ENCODE assay signal across 8 cellular contexts in genomic region chr1:180501865-180502360, GRCh38. TPM values are rescaled to one million over a fixed set of nuclear protein-coding genes. Genes with fewer than 3 reads are reported as not detected.
DNase-seq lines count a peak whose midpoint lies in the region; ATAC-seq and TF ChIP-seq lines count a peak whose summit lies in the region.

No MANE protein-coding gene starts in this region.

- H3K36me3 ChIP-seq in colonic mucosa: no peaks in the 10 kb centered on the region

- DNase-seq in CD14-positive monocyte (ENCODE audit: low spot score) (no peak), NCI-H526 treated with DMSO at 0.1 percent for 48 hours (lab: John Stamatoyannopoulos, UW) (peak; percentile 98), colonic mucosa (no peak), natural killer cell (no peak), omental fat pad (ENCODE audit: low spot score) (no peak), head of caudate nucleus (no peak)

- peak overlapping the region; percentile 85 to 94 (median 91) for H3K27ac Mint-ChIP-seq in CD14-positive monocyte
- H3K27ac Mint-ChIP-seq in natural killer cell: peak overlapping the region; percentile 84 to 91

- H3K4me3 Mint-ChIP-seq in CD14-positive monocyte (peak overlapping the region; percentile 99 to 100), natural killer cell (peak overlapping the region; percentile 94)

- intact Hi-C loops in CD14-positive monocyte (cut with micrococcal nuclease): no loop called here
- intact Hi-C loops in colonic mucosa (cut with DNase I): no loop called here
- intact Hi-C loops in natural killer cell (cut with micrococcal nuclease): loop anchor here (1.0 to 5.0 kb wide), 3 partner anchors 20 to 585 kb away; partner anchors contain the start of gene IER5
- intact Hi-C loops in head of caudate nucleus (cut with DNase I): loop anchor here (10.0 kb wide), 2 partner anchors 523 to 663 kb away; partner anchors contain the start of gene STX6

- H3K4me1 ChIP-seq in colonic mucosa: peaks cover 3% of the 10 kb centered on the region

- no peaks in the 10 kb centered on the region for H3K27me3 ChIP-seq in colonic mucosa

- H3K9ac ChIP-seq in colonic mucosa (ENCODE audit: low read depth in 2 of 2, low read length in 2 of 2): peak overlapping the region; percentile 90 to 98

- peak; percentile 46 for ATAC-seq in GM18907 (IDR thresholded peaks at IDR 0.05; ENCODE audit: unreplicated experiment)
- ATAC-seq in HG03135 (IDR thresholded peaks at IDR 0.05; ENCODE audit: unreplicated experiment): peak; percentile 39
- ATAC-seq in natural killer cell: peak; percentile 21 to 24 (median 21)
- ATAC-seq in omental fat pad (ENCODE audit: low FRiP score): no peak

- H3K27me3 Mint-ChIP-seq in CD14-positive monocyte (ENCODE audit: low read depth in 3 of 3) (peaks cover 0 to 2% (median 0%) of the 10 kb centered on the region in 3 donors), natural killer cell (ENCODE audit: low read depth in 2 of 2) (peaks cover 0 to 4% of the 10 kb centered on the region in 2 donors)

- peak overlapping the region; percentile 85 for H3K4me3 ChIP-seq in colonic mucosa

- peak overlapping the region; percentile 92 for H3K27ac ChIP-seq in colonic mucosa

- H3K36me3 Mint-ChIP-seq in CD14-positive monocyte (peaks cover 2 to 5% of the 10 kb centered on the region in 2 donors), natural killer cell (no peaks in the 10 kb centered on the region)

- H3K9me3 Mint-ChIP-seq in CD14-positive monocyte: no peaks in the 10 kb centered on the region
- H3K9me3 Mint-ChIP-seq in natural killer cell: no peaks in the 10 kb centered on the region

- peaks cover 25% of the 10 kb centered on the region for H3K4me1 Mint-ChIP-seq in CD14-positive monocyte
- peaks cover 14 to 28% of the 10 kb centered on the region in 2 donors for H3K4me1 Mint-ChIP-seq in natural killer cell

- H3K9me3 ChIP-seq in colonic mucosa: no peaks in the 10 kb centered on the region

- TF ChIP-seq CTCF in CD14-positive monocyte (IDR thresholded peaks at IDR 0.05) (no peak), colonic mucosa (IDR thresholded peaks at IDR 0.05) (no peak), natural killer cell (IDR thresholded peaks at IDR 0.05) (no peak), omental fat pad (IDR thresholded peaks at IDR 0.05) (no peak)

RNA-seq across cellular contexts. Expression of gene ACBD6, which starts 0.5 kb away (rescaled TPM):
- polyA plus RNA-seq in CD14-positive monocyte: 10 to 100 TPM; 19.3 to 19.7 TPM
- 10 to 100 TPM; 16.1 to 25.8 TPM for total RNA-seq in colonic mucosa
- total RNA-seq in natural killer cell: 10 to 100 TPM; 29.8 to 47.3 (median 41.9) TPM
- total RNA-seq in omental fat pad: 10 to 100 TPM; 30.0 to 46.2 (median 38.9) TPM

RNA-seq across cellular contexts. Expression of gene OVAAL, which starts 56.9 kb away (rescaled TPM):
- not detected for polyA plus RNA-seq in CD14-positive monocyte
- not detected for total RNA-seq in colonic mucosa
- total RNA-seq in natural killer cell: not detected
- total RNA-seq in omental fat pad: not detected

Comparison
In these comparisons a context has a peak if more than half of its experiments do, and no peak if none do; other contexts are left out.
1. intact Hi-C loops: an anchor here in natural killer cell (1.0 to 5.0 kb wide) and head of caudate nucleus (10.0 kb wide); none called in CD14-positive monocyte and colonic mucosa.